In genomic region chr13:111177803-111178389, GRCh38 we compare ENCODE assay signal across 9 cellular contexts.
DNase-seq lines count a peak whose midpoint lies in the region; ATAC-seq and TF ChIP-seq lines count a peak whose summit lies in the region.
"Had no signal": no experiment of that assay in that cellular context is flagged by ENCODE, and none has a peak within 500 bp of the region (broad histone marks: within the 10 kb centered on the region; RNA-seq: fewer than 3 reads in every experiment).

No MANE protein-coding gene starts in this region.

- ATAC-seq in stimulated activated naive CD8-positive, alpha-beta T cell treated with anti-CD3 and anti-CD28 coated beads, Interleukin-15, Interleukin-2, amounts not matched to agents 100 U/mL and 50 U/mL, for 24 hours: no peak
- ATAC-seq in natural killer cell treated with Interleukin-12 subunit alpha and Interleukin-12 subunit beta and Interleukin-15 and Interleukin-18, amount 100 ng/mL, for 72 hours: no peak
- ATAC-seq in GM21360 (IDR thresholded peaks at IDR 0.05; ENCODE audit: unreplicated experiment): no peak
- ATAC-seq: HCT116 had no signal

- no peak overlapping the region for H3K4me3 ChIP-seq in epithelial cell of esophagus (ENCODE audit: low read length)

- H3K9me3 Mint-ChIP-seq in stimulated activated naive CD8-positive, alpha-beta T cell treated with anti-CD3 and anti-CD28 coated beads, Interleukin-15, Interleukin-2, amounts not matched to agents 100 ng/mL and 50 ng/mL, for 24 hours: no peaks in the 10 kb centered on the region
- peaks cover 3% of the 10 kb centered on the region for H3K9me3 Mint-ChIP-seq in natural killer cell treated with Interleukin-12 subunit alpha and Interleukin-12 subunit beta and Interleukin-15 and Interleukin-18, amount 100 ng/mL, for 72 hours

- TF ChIP-seq CTCF in epithelial cell of esophagus (IDR thresholded peaks at IDR 0.05; ENCODE audit: insufficient read depth, low read depth, low read length, missing control alignments): no peak

- H3K27ac Mint-ChIP-seq in stimulated activated naive CD8-positive, alpha-beta T cell treated with anti-CD3 and anti-CD28 coated beads, Interleukin-15, Interleukin-2, amounts not matched to agents 100 ng/mL and 50 ng/mL, for 24 hours: peak overlapping the region; percentile 88
- H3K27ac Mint-ChIP-seq in natural killer cell treated with Interleukin-12 subunit alpha and Interleukin-12 subunit beta and Interleukin-15 and Interleukin-18, amount 100 ng/mL, for 72 hours: peak overlapping the region; percentile 68 to 79

- no peak for DNase-seq in stimulated activated naive CD8-positive, alpha-beta T cell treated with anti-CD3 and anti-CD28 coated beads, Interleukin-15, Interleukin-2, amounts not matched to agents 100 U/mL and 50 U/mL, for 24 hours
- peak; percentile 88 for DNase-seq in epithelial cell of esophagus (ENCODE audit: low read depth)
- no peak for DNase-seq in natural killer cell treated with Interleukin-12 subunit alpha and Interleukin-12 subunit beta and Interleukin-15 and Interleukin-18, amount 100 ng/mL, for 72 hours (ENCODE audit: low spot score)
- DNase-seq in islet precursor cell: no peak
- DNase-seq in iPS-NIHi7 (ENCODE audit: extremely low spot score): no peak
- no peak for DNase-seq in T1000 (lab: John Stamatoyannopoulos, UW)

- H3K4me1 Mint-ChIP-seq in stimulated activated naive CD8-positive, alpha-beta T cell treated with anti-CD3 and anti-CD28 coated beads, Interleukin-15, Interleukin-2, amounts not matched to agents 100 ng/mL and 50 ng/mL, for 24 hours (ENCODE audit: low read depth): peaks cover 83% of the 10 kb centered on the region
- H3K4me1 Mint-ChIP-seq in natural killer cell treated with Interleukin-12 subunit alpha and Interleukin-12 subunit beta and Interleukin-15 and Interleukin-18, amount 100 ng/mL, for 72 hours (ENCODE audit: low read depth in 2 of 2): peaks cover 64 to 71% of the 10 kb centered on the region in 2 donors

- H3K4me3 Mint-ChIP-seq in stimulated activated naive CD8-positive, alpha-beta T cell treated with anti-CD3 and anti-CD28 coated beads, Interleukin-15, Interleukin-2, amounts not matched to agents 100 ng/mL and 50 ng/mL, for 24 hours: no peak overlapping the region
- H3K4me3 Mint-ChIP-seq in natural killer cell treated with Interleukin-12 subunit alpha and Interleukin-12 subunit beta and Interleukin-15 and Interleukin-18, amount 100 ng/mL, for 72 hours: peak overlapping the region; percentile 38

- H3K36me3 Mint-ChIP-seq in stimulated activated naive CD8-positive, alpha-beta T cell treated with anti-CD3 and anti-CD28 coated beads, Interleukin-15, Interleukin-2, amounts not matched to agents 100 ng/mL and 50 ng/mL, for 24 hours (ENCODE audit: low read depth): peaks cover 72% of the 10 kb centered on the region
- H3K36me3 Mint-ChIP-seq in natural killer cell treated with Interleukin-12 subunit alpha and Interleukin-12 subunit beta and Interleukin-15 and Interleukin-18, amount 100 ng/mL, for 72 hours: no peaks in the 10 kb centered on the region

- H3K27me3 Mint-ChIP-seq in stimulated activated naive CD8-positive, alpha-beta T cell treated with anti-CD3 and anti-CD28 coated beads, Interleukin-15, Interleukin-2, amounts not matched to agents 100 ng/mL and 50 ng/mL, for 24 hours: no peaks in the 10 kb centered on the region
- H3K27me3 Mint-ChIP-seq in natural killer cell treated with Interleukin-12 subunit alpha and Interleukin-12 subunit beta and Interleukin-15 and Interleukin-18, amount 100 ng/mL, for 72 hours: no peaks in the 10 kb centered on the region
